Comparison of ENCODE assay signal across 26 cellular contexts in genomic region chr20:45495438-45495985, GRCh38. TPM values are rescaled to one million over a fixed set of nuclear protein-coding genes. Genes with fewer than 3 reads are reported as not detected.
DNase-seq lines count a peak whose midpoint lies in the region; ATAC-seq, FAIRE-seq and TF ChIP-seq lines count a peak whose summit lies in the region.
"Had no signal": no experiment of that assay in that cellular context is flagged by ENCODE, and none has a peak within 500 bp of the region (broad histone marks: within the 10 kb centered on the region; RNA-seq: fewer than 3 reads in every experiment).

No MANE protein-coding gene starts in this region.

- no peaks in the 10 kb centered on the region for H3K36me3 ChIP-seq in tibial artery

- peaks cover 0 to 27% of the 10 kb centered on the region in 2 donors for H3K27me3 ChIP-seq in tibial artery

- DNase-seq in AG10803 (ENCODE audit: low read depth) (peak; percentile 8), HTR-8/SVneo (ENCODE audit: insufficient read length, low spot score) (no peak), NOMO-1 treated with DMSO at 0.1 percent for 48 hours (lab: John Stamatoyannopoulos, UW; ENCODE audit: unreplicated experiment) (peak; percentile 92), fibroblast of gingiva (ENCODE audit: low read depth) (peak; percentile 59), tibial artery (no peak), germinal center (ENCODE audit: low spot score) (no peak)
- DNase-seq in activated CD8-positive, alpha-beta T cell treated with anti-CD3 and anti-CD28 coated beads, Interleukin-2, amount 10 ng/mL, durations not matched to agents 7 days and 5 days, result no peak
- DNase-seq: CD4-positive, CD25-positive, alpha-beta regulatory T cell; MM.1S; NCI-H1694; NCI-H2081; NCI-H2171; NCI-H345; NCI-H524; NCI-H774; NK-92 treated with Interleukin-12 subunit alpha and Interleukin-12 subunit beta, amount 100 ng/mL, for 24 hours; PC-3; Right ventricle myocardium superior; SW 1271 had no signal

- no peaks in the 10 kb centered on the region for H3K4me1 Mint-ChIP-seq in activated CD8-positive, alpha-beta T cell treated with anti-CD3 and anti-CD28 coated beads, Interleukin-2, amount 10 ng/mL, durations not matched to agents 7 days and 5 days (ENCODE audit: low read depth)
- H3K4me1 Mint-ChIP-seq: B cell; CD4-positive, CD25-positive, alpha-beta regulatory T cell had no signal

- peak; percentile 9 for FAIRE-seq in HTR-8/SVneo (lab: Jason Lieb, UNC)
- FAIRE-seq: GM19239, H54 had no signal

- POLR2A ChIA-PET in activated CD8-positive, alpha-beta T cell treated with anti-CD3 and anti-CD28 coated beads, Interleukin-2, amount 10 ng/mL, durations not matched to agents 7 days and 5 days (lab: Charles Lee), result no interaction called here

- TF ChIP-seq CTCF in AG10803 (conservative IDR thresholded peaks at IDR 0.05; ENCODE audit: low read length) (no peak), tibial artery (IDR thresholded peaks at IDR 0.05) (no peak)

- H3K27me3 Mint-ChIP-seq in activated CD8-positive, alpha-beta T cell treated with anti-CD3 and anti-CD28 coated beads, Interleukin-2, amount 10 ng/mL, durations not matched to agents 7 days and 5 days (ENCODE audit: low read depth), result peaks cover 18% of the 10 kb centered on the region

- H3K27ac ChIP-seq in tibial artery, result no peak overlapping the region
- H3K27ac ChIP-seq: SK-N-MC had no signal

- intact Hi-C loops in tibial artery (cut with DNase I; ENCODE audit: low total_unique reads), result no loop called here

- H3K27ac Mint-ChIP-seq in activated CD8-positive, alpha-beta T cell treated with anti-CD3 and anti-CD28 coated beads, Interleukin-2, amount 10 ng/mL, durations not matched to agents 7 days and 5 days, result no peak overlapping the region
- H3K27ac Mint-ChIP-seq: B cell; CD4-positive, CD25-positive, alpha-beta regulatory T cell had no signal

- H3K4me1 ChIP-seq in tibial artery, result no peaks in the 10 kb centered on the region

- CTCF ChIA-PET in activated CD8-positive, alpha-beta T cell treated with anti-CD3 and anti-CD28 coated beads, Interleukin-2, amount 10 ng/mL, durations not matched to agents 7 days and 5 days (lab: Charles Lee), result interaction anchor here (0.9 kb wide), 1 partner anchor 275 kb away, joined by 3 read pairs; no protein-coding TSS in a partner anchor

- ATAC-seq in activated CD8-positive, alpha-beta T cell treated with anti-CD3 and anti-CD28 coated beads, Interleukin-2, amount 10 ng/mL, durations not matched to agents 7 days and 5 days, result no peak
- ATAC-seq in HG02885 (IDR thresholded peaks at IDR 0.05; ENCODE audit: poor library complexity, unreplicated experiment), result no peak
- ATAC-seq: PC-3 had no signal

- H3K9me3 ChIP-seq in tibial artery, result no peaks in the 10 kb centered on the region

- no peaks in the 10 kb centered on the region for H3K36me3 Mint-ChIP-seq in activated CD8-positive, alpha-beta T cell treated with anti-CD3 and anti-CD28 coated beads, Interleukin-2, amount 10 ng/mL, durations not matched to agents 7 days and 5 days (ENCODE audit: low read depth)
- H3K36me3 Mint-ChIP-seq: CD4-positive, CD25-positive, alpha-beta regulatory T cell had no signal

- no peak overlapping the region for H3K4me3 Mint-ChIP-seq in activated CD8-positive, alpha-beta T cell treated with anti-CD3 and anti-CD28 coated beads, Interleukin-2, amount 10 ng/mL, durations not matched to agents 7 days and 5 days
- H3K4me3 Mint-ChIP-seq: B cell; CD4-positive, CD25-positive, alpha-beta regulatory T cell had no signal

- H3K4me3 ChIP-seq in AG10803 (ENCODE audit: low read length) (no peak overlapping the region), tibial artery (no peak overlapping the region)
- H3K4me3 ChIP-seq: SK-N-MC had no signal

- H3K9me3 Mint-ChIP-seq in activated CD8-positive, alpha-beta T cell treated with anti-CD3 and anti-CD28 coated beads, Interleukin-2, amount 10 ng/mL, durations not matched to agents 7 days and 5 days (ENCODE audit: insufficient read depth), result no peaks in the 10 kb centered on the region

RNA-seq across cellular contexts. Expression of gene SPINT3, which starts 19.9 kb away (rescaled TPM):
- total RNA-seq in activated CD8-positive, alpha-beta T cell treated with anti-CD3 and anti-CD28 coated beads, Interleukin-2, amount 10 ng/mL, durations not matched to agents 7 days and 5 days, result not detected
- total RNA-seq: A172; B cell; CD4-positive, CD25-positive, alpha-beta regulatory T cell; PC-3; Right ventricle myocardium superior; RPMI7951 had no signal

RNA-seq across cellular contexts. Expression of gene WFDC2, which starts 26.0 kb away (rescaled TPM):
- total RNA-seq in activated CD8-positive, alpha-beta T cell treated with anti-CD3 and anti-CD28 coated beads, Interleukin-2, amount 10 ng/mL, durations not matched to agents 7 days and 5 days, result not detected
- total RNA-seq: A172; B cell; CD4-positive, CD25-positive, alpha-beta regulatory T cell; PC-3; RPMI7951 had no signal

RNA-seq across cellular contexts. Expression of gene WFDC6, which starts 43.8 kb away (rescaled TPM):
- total RNA-seq in activated CD8-positive, alpha-beta T cell treated with anti-CD3 and anti-CD28 coated beads, Interleukin-2, amount 10 ng/mL, durations not matched to agents 7 days and 5 days, result not detected
- total RNA-seq: A172; B cell; CD4-positive, CD25-positive, alpha-beta regulatory T cell; PC-3; Right ventricle myocardium superior; RPMI7951 had no signal

RNA-seq across cellular contexts. Expression of gene EPPIN, which starts 51.7 kb away (rescaled TPM):
- total RNA-seq in activated CD8-positive, alpha-beta T cell treated with anti-CD3 and anti-CD28 coated beads, Interleukin-2, amount 10 ng/mL, durations not matched to agents 7 days and 5 days, result not detected
- total RNA-seq: A172; B cell; CD4-positive, CD25-positive, alpha-beta regulatory T cell; PC-3; Right ventricle myocardium superior; RPMI7951 had no signal

Comparison
In these comparisons a context has a peak if more than half of its experiments do, and no peak if none do; other contexts are left out.
1. DNase-seq: peak in AG10803 (single experiment), NOMO-1 treated with DMSO at 0.1 percent for 48 hours (single experiment) and fibroblast of gingiva (single experiment); none in HTR-8/SVneo (single experiment), tibial artery (0 of 2), germinal center (single experiment) and activated CD8-positive, alpha-beta T cell treated with anti-CD3 and anti-CD28 coated beads, Interleukin-2, amount 10 ng/mL, durations not matched to agents 7 days and 5 days (single experiment).